Comparison of ENCODE assay signal across 13 cellular contexts in the genomic region with DNA sequence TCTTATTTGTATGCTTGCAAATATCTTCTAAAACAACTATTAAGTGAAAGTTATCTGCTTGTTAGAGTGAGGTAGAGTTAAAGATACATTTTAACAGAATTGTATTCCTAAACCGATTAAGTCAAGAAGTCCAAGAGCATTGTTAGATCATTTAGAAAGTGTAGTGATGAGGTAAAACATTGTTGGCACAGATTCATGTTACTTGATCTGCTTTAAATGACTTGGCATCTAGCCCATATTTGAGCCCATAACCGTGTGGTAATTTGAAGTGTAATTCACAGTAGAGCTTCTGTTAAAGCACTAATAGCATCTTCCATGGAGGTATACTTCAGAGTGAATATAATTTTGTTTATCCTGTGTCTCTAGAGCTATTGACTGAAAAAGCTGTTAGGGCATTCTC.
A peak's percentile ranks its signal among the peaks of the same experiment; 100 is the strongest.
DNase-seq lines count a peak whose midpoint lies in the region; ATAC-seq and TF ChIP-seq lines count a peak whose summit lies in the region.
"Had no signal": no experiment of that assay in that cellular context is flagged by ENCODE, and none has a peak within 500 bp of the region (broad histone marks: within the 10 kb centered on the region; RNA-seq: fewer than 3 reads in every experiment).

No MANE protein-coding gene starts in this region.

- no peaks in the 10 kb centered on the region for H3K9me3 ChIP-seq in A673 (ENCODE audit: low read depth, low read length, poor library complexity, severe bottlenecking)
- H3K9me3 ChIP-seq in Karpas-422 (ENCODE audit: low read length), result no peaks in the 10 kb centered on the region
- H3K9me3 ChIP-seq in H9 (ENCODE audit: control insufficient read depth, low read depth, low read length), result no peaks in the 10 kb centered on the region
- H3K9me3 ChIP-seq: adrenal gland, psoas muscle had no signal

- no peak overlapping the region for H2BK12ac ChIP-seq in H9 (ENCODE audit: insufficient read length, low read depth, low read length)

- H3K27me3 Mint-ChIP-seq in H9 (ENCODE audit: low read depth), result no peaks in the 10 kb centered on the region
- H3K27me3 Mint-ChIP-seq: activated CD8-positive, alpha-beta T cell treated with anti-CD3 and anti-CD28 coated beads for 36 hours had no signal

- peaks cover 41 to 49% of the 10 kb centered on the region in 2 experiments for H3K4me1 Mint-ChIP-seq in H9

- H4K5ac ChIP-seq in H9 (ENCODE audit: insufficient read length, low read depth, low read length), result no peak overlapping the region

- H3K4me3 ChIP-seq in A673 (ENCODE audit: low read depth, low read length, poor library complexity, severe bottlenecking) (no peak overlapping the region), Karpas-422 (ENCODE audit: low read length) (no peak overlapping the region)
- H3K4me3 ChIP-seq: adrenal gland, psoas muscle had no signal

- H3K4ac ChIP-seq in H9 (ENCODE audit: low read depth, low read length), result no peak overlapping the region

- CTCF ChIA-PET in A673 (lab: Charles Lee), result no interaction called here

- H3K23ac ChIP-seq in H9 (ENCODE audit: insufficient read length, low read depth, low read length), result no peak overlapping the region

- H3K79me1 ChIP-seq in H9 (ENCODE audit: insufficient read depth, low read depth, low read length, poor library complexity, severe bottlenecking), result peaks cover 5% of the 10 kb centered on the region

- no peak overlapping the region for H3K4me3 Mint-ChIP-seq in H9
- H3K4me3 Mint-ChIP-seq: activated CD8-positive, alpha-beta T cell treated with anti-CD3 and anti-CD28 coated beads for 36 hours had no signal

- no peaks in the 10 kb centered on the region for H3K9me2 ChIP-seq in Karpas-422 (replicated peaks; ENCODE audit: insufficient read depth, low read length)

- no peak overlapping the region for H3T11ph ChIP-seq in H9 (ENCODE audit: low read length)

- H3K36me3 ChIP-seq in A673 (ENCODE audit: insufficient read depth, low read length, poor library complexity, severe bottlenecking) (no peaks in the 10 kb centered on the region), Karpas-422 (ENCODE audit: insufficient read depth, low read length) (peaks cover 30% of the 10 kb centered on the region)
- H3K36me3 ChIP-seq: adrenal gland had no signal

- no peak overlapping the region for H2BK20ac ChIP-seq in H9 (ENCODE audit: low read depth, low read length, poor library complexity, severe bottlenecking)

- DNase-seq in A673 (ENCODE audit: low spot score), result peak; percentile 76
- DNase-seq in Karpas-422, result peak; percentile 49
- peak; percentile 92 for DNase-seq in NCI-H345 (lab: John Stamatoyannopoulos, UW)
- DNase-seq in dermis blood vessel endothelial cell, result peak; percentile 89
- DNase-seq in H9, result no peak
- DNase-seq in HT-29 (ENCODE audit: low spot score), result no peak
- DNase-seq in activated CD4-positive, alpha-beta T cell treated with anti-CD3 and anti-CD28 coated beads, Interleukin-2, amount 50 U/mL, for 4 hours, result no peak
- DNase-seq: activated CD8-positive, alpha-beta T cell treated with anti-CD3 and anti-CD28 coated beads for 36 hours; adrenal gland; left cardiac atrium; psoas muscle; SIG-M5 had no signal

- no peaks in the 10 kb centered on the region for H3K23me2 ChIP-seq in H9 (ENCODE audit: insufficient read length, low read depth, low read length, poor library complexity, severe bottlenecking)

- WGBS in H9 (ENCODE audit: extremely low coverage, insufficient read length, low lambda C conversion rate), result no CpG with 5 or more reads among the region's 2 CpGs

- no peak overlapping the region for H2BK5ac ChIP-seq in H9 (ENCODE audit: insufficient read length, low read length)

- H3K27ac Mint-ChIP-seq in H9, result peak overlapping the region in 1 of 3 experiments; percentile 50; a peak in 1 of 7 replicates
- H3K27ac Mint-ChIP-seq: activated CD8-positive, alpha-beta T cell treated with anti-CD3 and anti-CD28 coated beads for 36 hours had no signal

- no peak overlapping the region for H3K56ac ChIP-seq in H9 (ENCODE audit: insufficient read length, low read depth, low read length)

- H3K9me3 Mint-ChIP-seq in H9, result no peaks in the 10 kb centered on the region

- H3K4me1 ChIP-seq in A673 (ENCODE audit: insufficient read depth, low read length, poor library complexity, severe bottlenecking) (peaks cover 86% of the 10 kb centered on the region), Karpas-422 (ENCODE audit: low read length) (peaks cover 92% of the 10 kb centered on the region), H9 (ENCODE audit: insufficient read depth, low read length) (no peaks in the 10 kb centered on the region; the same call in 1 of the 2 replicates)

- H4K91ac ChIP-seq in H9 (ENCODE audit: insufficient read length, low read depth, low read length), result no peak overlapping the region

- H3K9ac ChIP-seq in Karpas-422 (ENCODE audit: low read length), result no peak overlapping the region
- no peak overlapping the region for H3K9ac ChIP-seq in H9 (ENCODE audit: extremely low read depth, insufficient read length, low read length)

- H2AK5ac ChIP-seq in H9 (ENCODE audit: insufficient read length, low read length), result no peak overlapping the region

- no peak for ATAC-seq in GM18517 (IDR thresholded peaks at IDR 0.05; ENCODE audit: unreplicated experiment)
- ATAC-seq: activated CD8-positive, alpha-beta T cell treated with anti-CD3 and anti-CD28 coated beads for 36 hours; left cardiac atrium had no signal

- peaks cover 1 to 16% (median 7%) of the 10 kb centered on the region in 3 experiments; a peak in 5 of 7 replicates for H3K36me3 Mint-ChIP-seq in H9 (ENCODE audit: insufficient read depth in 1 of 3, low read depth in 3 of 3)

- H4K8ac ChIP-seq in H9 (replicated peaks; ENCODE audit: insufficient read length, low read depth, low read length), result no peak overlapping the region

- no peaks in the 10 kb centered on the region for H3K27me3 ChIP-seq in A673 (replicated peaks; ENCODE audit: insufficient read depth, low read depth, low read length, poor library complexity)
- H3K27me3 ChIP-seq in Karpas-422 (ENCODE audit: low read length), result no peaks in the 10 kb centered on the region
- H3K27me3 ChIP-seq in H9 (ENCODE audit: insufficient read depth, low read length), result no peaks in the 10 kb centered on the region
- H3K27me3 ChIP-seq: adrenal gland had no signal

- no peak overlapping the region for H3K18ac ChIP-seq in H9 (ENCODE audit: insufficient read length, low read depth, low read length)

- H2BK15ac ChIP-seq in H9 (ENCODE audit: low read depth, low read length), result no peak overlapping the region

- H3K14ac ChIP-seq in H9 (ENCODE audit: insufficient read depth, low read length), result no peak overlapping the region

- H2AFZ ChIP-seq in Karpas-422 (ENCODE audit: low read length), result no peak overlapping the region
- no peak overlapping the region for H2AFZ ChIP-seq in H9 (ENCODE audit: low read length)

- peak overlapping the region; percentile 2 for H3K4me2 ChIP-seq in Karpas-422 (ENCODE audit: low read depth, low read length, poor library complexity, severe bottlenecking)
- no peak overlapping the region for H3K4me2 ChIP-seq in H9 (ENCODE audit: insufficient read depth, insufficient read length, low read length)

- intact Hi-C loops in A673 (cut with micrococcal nuclease; ENCODE audit: unreplicated experiment), result loop anchor here (5.0 kb wide), 1 partner anchor 58 kb away; no protein-coding TSS in a partner anchor

- no peak for TF ChIP-seq CTCF in A673 (conservative IDR thresholded peaks at IDR 0.05; ENCODE audit: low read depth, low read length)
- no peak for TF ChIP-seq CTCF in H9 (conservative IDR thresholded peaks at IDR 0.05)

- POLR2A ChIA-PET in A673 (lab: Charles Lee; ENCODE audit: low non-redundant PET), result interaction anchor here (0.5 kb wide), 1 partner anchor 67 kb away, joined by 3 read pairs; no protein-coding TSS in a partner anchor

- H4K20me1 ChIP-seq in Karpas-422 (ENCODE audit: insufficient read depth, low read depth, low read length), result peaks cover 31% of the 10 kb centered on the region; the same call in 1 of the 2 replicates
- H4K20me1 ChIP-seq in H9 (ENCODE audit: control insufficient read depth, insufficient read depth, insufficient read length), result no peaks in the 10 kb centered on the region

- H3K79me2 ChIP-seq in Karpas-422 (ENCODE audit: low read length) (peaks cover 100% of the 10 kb centered on the region), H9 (ENCODE audit: insufficient read depth, low read length) (peaks cover 2% of the 10 kb centered on the region; the same call in 1 of the 2 replicates)

- no TSS peak for BruUV-seq in A673 (replicated peaks; lab: Mats Ljungman, UMichigan)

- H2BK120ac ChIP-seq in H9 (ENCODE audit: low read depth, low read length, poor library complexity, severe bottlenecking), result no peak overlapping the region

- H3K27ac ChIP-seq in A673 (ENCODE audit: low read depth, low read length, poor library complexity, severe bottlenecking) (peak overlapping the region; percentile 83), Karpas-422 (ENCODE audit: low read length) (no peak overlapping the region), H9 (ENCODE audit: insufficient read length, low read depth, low read length) (no peak overlapping the region)
- H3K27ac ChIP-seq: adrenal gland, psoas muscle had no signal

Comparison
In these comparisons a context has a peak if more than half of its experiments do, and no peak if none do; other contexts are left out.
1. DNase-seq: peak in A673 (single experiment), Karpas-422 (single experiment), NCI-H345 (single experiment) and dermis blood vessel endothelial cell (single experiment); none in H9 (single experiment), HT-29 (single experiment) and activated CD4-positive, alpha-beta T cell treated with anti-CD3 and anti-CD28 coated beads, Interleukin-2, amount 50 U/mL, for 4 hours (0 of 2).